Comparison of ENCODE assay signal across 30 cellular contexts in genomic region chr12:6582959-6583358, GRCh38. TPM values are rescaled to one million over a fixed set of nuclear protein-coding genes. Genes with fewer than 3 reads are reported as not detected.
"Had no signal": no experiment of that assay in that cellular context is flagged by ENCODE, and none has a peak within 500 bp of the region (broad histone marks: within the 10 kb centered on the region; RNA-seq: fewer than 3 reads in every experiment).

No MANE protein-coding gene starts in this region.

- ATAC-seq: effector memory CD8-positive, alpha-beta T cell; gastroesophageal sphincter; heart left ventricle; left ventricle myocardium superior had no signal

- H3K9me3 ChIP-seq: esophagus squamous epithelium, gastroesophageal sphincter, heart left ventricle, prostate gland, right atrium auricular region, stomach, suprapubic skin, tibial nerve had no signal

- H3K27ac ChIP-seq: dorsolateral prefrontal cortex, esophagus squamous epithelium, gastroesophageal sphincter, heart left ventricle, prostate gland, right atrium auricular region, stomach, suprapubic skin, tibial nerve had no signal

- H3K4me1 ChIP-seq: esophagus squamous epithelium, gastroesophageal sphincter, prostate gland, right atrium auricular region, stomach, suprapubic skin, tibial nerve had no signal

- H3K4me1 Mint-ChIP-seq: mesothelial cell of epicardium had no signal

- H3K4me3 Mint-ChIP-seq: effector memory CD8-positive, alpha-beta T cell; mesothelial cell of epicardium; naive thymus-derived CD8-positive, alpha-beta T cell had no signal

- H3K27me3 ChIP-seq: dorsolateral prefrontal cortex, esophagus squamous epithelium, gastroesophageal sphincter, heart left ventricle, right atrium auricular region, stomach, suprapubic skin, tibial nerve had no signal

- FAIRE-seq: astrocyte, colon, islet of Langerhans, urothelium cell line had no signal

- H3K27ac Mint-ChIP-seq: mesothelial cell of epicardium had no signal

- H3K4me3 ChIP-seq: dorsolateral prefrontal cortex, esophagus squamous epithelium, gastroesophageal sphincter, heart left ventricle, prostate gland, right atrium auricular region, stomach, suprapubic skin, tibial nerve had no signal

- H3K9me3 Mint-ChIP-seq: activated naive CD4-positive, alpha-beta T cell treated with anti-CD3 and anti-CD28 coated beads, Interleukin-2, amount 50 U/mL, for 72 hours; effector memory CD8-positive, alpha-beta T cell; mesothelial cell of epicardium; naive thymus-derived CD8-positive, alpha-beta T cell had no signal

- H3K27me3 Mint-ChIP-seq: effector memory CD8-positive, alpha-beta T cell; naive thymus-derived CD8-positive, alpha-beta T cell had no signal

- DNase-seq: activated CD4-positive, alpha-beta T cell treated with anti-CD3 and anti-CD28 coated beads for 1 hour; activated CD4-positive, alpha-beta T cell treated with anti-CD3 and anti-CD28 coated beads, Interleukin-2, amount 50 U/mL, for 1 hour; activated CD8-positive, alpha-beta memory T cell treated with anti-CD3 and anti-CD28 coated beads for 24 hours; activated CD8-positive, alpha-beta memory T cell treated with anti-CD3 and anti-CD28 coated beads, Interleukin-2, amount 50 U/mL, for 48 hours; activated gamma-delta T cell; activated T-cell treated with anti-CD3 and anti-CD28 coated beads, Interleukin-2, amount 50 U/mL, for 48 hours; central memory CD4-positive, alpha-beta T cell; dorsolateral prefrontal cortex; effector memory CD8-positive, alpha-beta T cell; esophagus squamous epithelium; heart left ventricle; left ventricle myocardium superior; mammary epithelial cell; naive thymus-derived CD8-positive, alpha-beta T cell; stimulated activated CD4-positive, alpha-beta T cell treated with anti-CD3 and anti-CD28 coated beads, Interleukin-12 subunit alpha, Interleukin-12 subunit beta, amount 100 ng/mL, for 4 hours; stomach; T-helper 1 cell; T-helper 9 cell had no signal

RNA-seq across cellular contexts. Expression of gene LPAR5, which starts 52.8 kb away (rescaled TPM):
- total RNA-seq: osteoblast had no signal
